ENCODE assay signal across 1 cellular context in genomic region chr6:41920921-41921711, GRCh38.
TF ChIP-seq lines count a peak whose summit lies in the region.

BYSL (plus strand) TSS chr6:41921499; CDS start chr6:41921563, 64 bp downstream.
MED20 (minus strand) TSS chr6:41921139; CDS start chr6:41921018, 121 bp downstream.

TF ChIP-seq in HepG2, 621 proteins besides CTCF, POLR2A, EP300 and RAD21 (continued from another document and continues in another):
- TF ChIP-seq TRAFD1 (CRISPR knock-in tag; IDR thresholded peaks at IDR 0.05; ENCODE audit: borderline replicate concordance) (no peak; the same call in 1 of the 2 replicates), TAF15 (IDR thresholded peaks at IDR 0.05; ENCODE audit: low read depth, low read length, poor library complexity, severe bottlenecking) (no peak), AGO1 (IDR thresholded peaks at IDR 0.05; ENCODE audit: low read depth, low read length, poor library complexity, severe bottlenecking) (peak; percentile 83), ZNF615 (CRISPR knock-in tag; IDR thresholded peaks at IDR 0.05; ENCODE audit: borderline replicate concordance) (no peak; the same call in 1 of the 2 replicates), E2F1 (CRISPR knock-in tag; IDR thresholded peaks at IDR 0.05) (peak; percentile 77), MED8 (CRISPR knock-in tag; IDR thresholded peaks at IDR 0.05; ENCODE audit: insufficient replicate concordance) (peak; percentile 22), ZNF570 (CRISPR knock-in tag; IDR thresholded peaks at IDR 0.05; ENCODE audit: borderline replicate concordance) (0 out of 2 replicates have a peak, but pooled peaks have one; percentile 43), KLF16 (CRISPR knock-in tag; IDR thresholded peaks at IDR 0.05) (peak in 1 of 2 experiments; percentile 96; a peak in 2 of 4 replicates), FOSL2 (CRISPR knock-in tag; IDR thresholded peaks at IDR 0.05) (peak; percentile 47; the same call in 1 of the 2 replicates), ZNF17 (CRISPR knock-in tag; IDR thresholded peaks at IDR 0.05) (no peak), GTF3A (CRISPR knock-in tag; conservative IDR thresholded peaks at IDR 0.05) (no peak), TCF7L2 (IDR thresholded peaks at IDR 0.05; ENCODE audit: low read depth, low read length) (no peak), YY1 (IDR thresholded peaks at IDR 0.05; ENCODE audit: insufficient read depth, insufficient replicate concordance, low read depth, low read length) (peak; percentile 41), ZNF30 (CRISPR knock-in tag; IDR thresholded peaks at IDR 0.05) (peak; percentile 72; the same call in 1 of the 2 replicates), MAZ (IDR thresholded peaks at IDR 0.05; ENCODE audit: borderline replicate concordance, low read depth, low read length) (peak; percentile 84), MAZ (CRISPR knock-in tag; IDR thresholded peaks at IDR 0.05; ENCODE audit: low read depth) (peak; percentile 89), ZFAT (CRISPR knock-in tag; conservative IDR thresholded peaks at IDR 0.05) (no peak), ZFP36L1 (CRISPR knock-in tag; IDR thresholded peaks at IDR 0.05) (peak; percentile 61; the same call in 1 of the 2 replicates), PAX8 (CRISPR knock-in tag; IDR thresholded peaks at IDR 0.05; ENCODE audit: borderline replicate concordance) (peak; percentile 73; the same call in 1 of the 2 replicates), ZNF672 (CRISPR knock-in tag; IDR thresholded peaks at IDR 0.05) (no peak), MTA3 (CRISPR knock-in tag; IDR thresholded peaks at IDR 0.05) (no peak), ZBTB44 (CRISPR knock-in tag; IDR thresholded peaks at IDR 0.05) (0 out of 2 replicates have a peak, but pooled peaks have one; percentile 29), SIN3A (IDR thresholded peaks at IDR 0.05; ENCODE audit: borderline replicate concordance, low read depth, low read length) (peak; percentile 78), ZNF24 (IDR thresholded peaks at IDR 0.05) (peak; percentile 39; the same call in 1 of the 2 replicates), CEBPG (CRISPR knock-in tag; IDR thresholded peaks at IDR 0.05) (0 out of 2 replicates have a peak, but pooled peaks have one; percentile 8), DZIP1 (CRISPR knock-in tag; IDR thresholded peaks at IDR 0.05) (peak; percentile 12; the same call in 1 of the 2 replicates), ELF1 (CRISPR knock-in tag; IDR thresholded peaks at IDR 0.05) (peak; percentile 66), AKNA (CRISPR knock-in tag; IDR thresholded peaks at IDR 0.05; ENCODE audit: borderline replicate concordance) (peak; percentile 23; the same call in 1 of the 2 replicates), ZNF34 (CRISPR knock-in tag; IDR thresholded peaks at IDR 0.05; ENCODE audit: borderline replicate concordance) (0 out of 2 replicates have a peak, but pooled peaks have one; percentile 66), ZFP62 (CRISPR knock-in tag; IDR thresholded peaks at IDR 0.05) (no peak), STAG1 (CRISPR knock-in tag; IDR thresholded peaks at IDR 0.05) (0 out of 2 replicates have a peak, but pooled peaks have one; percentile 2), GPBP1L1 (CRISPR knock-in tag; IDR thresholded peaks at IDR 0.05) (no peak), ZBTB40 (IDR thresholded peaks at IDR 0.05) (peak; percentile 47; the same call in 1 of the 2 replicates), ZBTB40 (CRISPR knock-in tag; IDR thresholded peaks at IDR 0.05) (peak; percentile 67; the same call in 1 of the 2 replicates)
